In genomic region chr7:134645478-134645877, GRCh38 we compare ENCODE assay signal across 9 cellular contexts. TPM values are rescaled to one million over a fixed set of nuclear protein-coding genes. Genes with fewer than 3 reads are reported as not detected.
DNase-seq lines count a peak whose midpoint lies in the region; ATAC-seq, FAIRE-seq and TF ChIP-seq lines count a peak whose summit lies in the region.
"Had no signal": no experiment of that assay in that cellular context is flagged by ENCODE, and none has a peak within 500 bp of the region (broad histone marks: within the 10 kb centered on the region; RNA-seq: fewer than 3 reads in every experiment).

No MANE protein-coding gene starts in this region.

- peaks cover 48% of the 10 kb centered on the region for H3K79me2 ChIP-seq in SK-N-SH (ENCODE audit: insufficient read depth)

- no peak for ATAC-seq in SK-N-SH treated with all-trans-retinoic acid at 6 μM for 48 hours
- ATAC-seq in lower lobe of right lung = no peak
- ATAC-seq in upper lobe of left lung (ENCODE audit: low FRiP score in 2 of 2) = no peak
- ATAC-seq in GM18511 (IDR thresholded peaks at IDR 0.05; ENCODE audit: unreplicated experiment) = no peak

- CTCF ChIA-PET in SK-N-SH (lab: Yijun Ruan, JAX) (interaction anchor here (0.7 to 5.5 kb wide), 21 partner anchors 8 to 525 kb away, joined by 3 to 64 read pairs (median 4); partner anchors contain the start of genes AGBL3, AKR1B1 and CYREN), Calu3 (lab: Charles Lee) (interaction anchor here (1.2 to 1.9 kb wide), 4 partner anchors 10 to 58 kb away, joined by 3 to 9 read pairs (median 6); no protein-coding TSS in a partner anchor)

- peak overlapping the region; percentile 83 for H3K9ac ChIP-seq in SK-N-SH

- FAIRE-seq in bronchial epithelial cell (lab: Jason Lieb, UNC) = no peak

- no TSS peak for BruUV-seq in Calu3 (replicated peaks; lab: Mats Ljungman, UMichigan)

- H3K4me3 ChIP-seq in SK-N-SH (ENCODE audit: low read depth in 2 of 2, low read length in 1 of 2) (peak overlapping the region; percentile 75 to 79), bronchial epithelial cell (ENCODE audit: low read depth, low read length) (peak overlapping the region; percentile 77), lower lobe of right lung (peak overlapping the region; percentile 83), upper lobe of left lung (peak overlapping the region in 3 of 4 donors; percentile 60 to 81 (median 74))

- DNase-seq in SK-N-SH (no peak), bronchial epithelial cell (ENCODE audit: low read depth) (no peak), lower lobe of right lung (no peak), upper lobe of left lung (no peak), Calu3 (no peak), DMS79 (lab: John Stamatoyannopoulos, UW) (no peak)
- DNase-seq: stimulated activated CD4-positive, alpha-beta T cell treated with anti-CD3 and anti-CD28 coated beads, Interleukin-4, amount 100 ng/mL, for 1 hour had no signal

- H3K27me3 ChIP-seq in SK-N-SH (ENCODE audit: insufficient read depth) = no peaks in the 10 kb centered on the region
- H3K27me3 ChIP-seq in bronchial epithelial cell (ENCODE audit: control insufficient read depth, insufficient read depth, low read length) = no peaks in the 10 kb centered on the region
- H3K27me3 ChIP-seq in lower lobe of right lung (ENCODE audit: low read depth) = no peaks in the 10 kb centered on the region
- no peaks in the 10 kb centered on the region for H3K27me3 ChIP-seq in upper lobe of left lung

- intact Hi-C loops in lower lobe of right lung (cut with DNase I) = no loop called here
- intact Hi-C loops in Calu3 (cut with micrococcal nuclease; ENCODE audit: unreplicated experiment) = loop anchor here (10.0 kb wide), 1 partner anchor 529 kb away; the partner anchor contains the start of gene CYREN

- 44% methylated on average over 5 of the region's 5 CpGs for WGBS in SK-N-SH (ENCODE audit: low lambda C conversion rate)
- 56 to 72% methylated on average over 5 of the region's 5 CpGs for WGBS in upper lobe of left lung, 2 donors

- no peak overlapping the region for H3K27ac Mint-ChIP-seq in Calu3 (ENCODE audit: unreplicated experiment)

- peaks cover 38% of the 10 kb centered on the region for H3K4me1 Mint-ChIP-seq in Calu3 (ENCODE audit: low read depth, unreplicated experiment)

- peaks cover 6% of the 10 kb centered on the region for H3K36me3 Mint-ChIP-seq in Calu3 (ENCODE audit: insufficient read depth, unreplicated experiment)

- H3K4me3 Mint-ChIP-seq in Calu3 (ENCODE audit: low read depth, unreplicated experiment) = no peak overlapping the region

- H3K9me3 Mint-ChIP-seq in Calu3 (ENCODE audit: low read depth, unreplicated experiment) = peaks cover 2% of the 10 kb centered on the region

- H3K9me3 ChIP-seq in SK-N-SH (no peaks in the 10 kb centered on the region), lower lobe of right lung (no peaks in the 10 kb centered on the region), upper lobe of left lung (no peaks in the 10 kb centered on the region)

- no peaks in the 10 kb centered on the region for H3F3A ChIP-seq in SK-N-SH (replicated peaks; ENCODE audit: insufficient read depth)

- no peaks in the 10 kb centered on the region for H4K20me1 ChIP-seq in SK-N-SH (ENCODE audit: insufficient read depth)

- no peaks in the 10 kb centered on the region for H3K27me3 Mint-ChIP-seq in Calu3 (ENCODE audit: unreplicated experiment)

- TF ChIP-seq EP300 in SK-N-SH (IDR thresholded peaks at IDR 0.05; ENCODE audit: borderline replicate concordance in 1 of 2, low read depth in 1 of 2, low read length in 1 of 2) = no peak
- no peak for TF ChIP-seq EP300 in upper lobe of left lung (IDR thresholded peaks at IDR 0.05)

- no peaks in the 10 kb centered on the region for H3K36me3 ChIP-seq in SK-N-SH (replicated peaks in 1 of 2; ENCODE audit: control insufficient read depth in 1 of 2, insufficient read depth in 2 of 2, low read length in 1 of 2)
- H3K36me3 ChIP-seq in bronchial epithelial cell (ENCODE audit: control insufficient read depth, insufficient read depth, low read length) = no peaks in the 10 kb centered on the region
- no peaks in the 10 kb centered on the region for H3K36me3 ChIP-seq in lower lobe of right lung
- H3K36me3 ChIP-seq in upper lobe of left lung = no peaks in the 10 kb centered on the region

- no peak for TF ChIP-seq POLR2A in upper lobe of left lung (IDR thresholded peaks at IDR 0.05)

- H3K27ac ChIP-seq in SK-N-SH (ENCODE audit: low read depth in 2 of 2, low read length in 1 of 2) = peak overlapping the region in 1 of 2 experiments; percentile 80; a peak in 2 of 4 replicates
- peak overlapping the region; percentile 90 for H3K27ac ChIP-seq in lower lobe of right lung
- H3K27ac ChIP-seq in upper lobe of left lung = peak overlapping the region; percentile 82 to 84 (median 83)

- H2AFZ ChIP-seq in SK-N-SH (ENCODE audit: low read depth) = no peak overlapping the region; the same call in 1 of the 2 replicates

- no peak for TF ChIP-seq RAD21 in SK-N-SH (IDR thresholded peaks at IDR 0.05; ENCODE audit: low read length)

- POLR2A ChIA-PET in SK-N-SH (lab: Yijun Ruan, JAX) = interaction anchor here (1.2 to 2.0 kb wide), 3 partner anchors 246 to 300 kb away, joined by 3 to 5 read pairs (median 3); no protein-coding TSS in a partner anchor

- peak overlapping the region; percentile 77 for H3K4me2 ChIP-seq in SK-N-SH

- no peaks in the 10 kb centered on the region for H3K9me2 ChIP-seq in SK-N-SH

- no peak for TF ChIP-seq CTCF in SK-N-SH (IDR thresholded peaks at IDR 0.05)
- no peak for TF ChIP-seq CTCF in bronchial epithelial cell (IDR thresholded peaks at IDR 0.05; ENCODE audit: insufficient read depth, low read length, severe bottlenecking)
- TF ChIP-seq CTCF in lower lobe of right lung (IDR thresholded peaks at IDR 0.05) = no peak
- TF ChIP-seq CTCF in upper lobe of left lung (IDR thresholded peaks at IDR 0.05) = no peak
- no peak for TF ChIP-seq CTCF in Calu3 (IDR thresholded peaks at IDR 0.05; ENCODE audit: unreplicated experiment)

- H3K4me1 ChIP-seq in SK-N-SH (ENCODE audit: control insufficient read depth in 1 of 2, insufficient read depth in 2 of 2, low read depth in 1 of 2, low read length in 1 of 2) (peaks cover 11 to 15% of the 10 kb centered on the region in 2 experiments; a peak in 3 of 4 replicates), lower lobe of right lung (peaks cover 26% of the 10 kb centered on the region), upper lobe of left lung (peaks cover 13 to 20% (median 14%) of the 10 kb centered on the region in 4 donors)

TF ChIP-seq in SK-N-SH, 30 proteins besides CTCF, POLR2A, EP300 and RAD21:
- no peak for TF ChIP-seq GABPA (IDR thresholded peaks at IDR 0.05; ENCODE audit: low read depth)
- TF ChIP-seq FOSL2 (IDR thresholded peaks at IDR 0.05; ENCODE audit: borderline replicate concordance, low read depth) = no peak
- TF ChIP-seq MXI1 (IDR thresholded peaks at IDR 0.05; ENCODE audit: low read depth, low read length) = no peak
- TF ChIP-seq NFIC (IDR thresholded peaks at IDR 0.05; ENCODE audit: borderline replicate concordance) = no peak

TF ChIP-seq in SK-N-SH treated with all-trans-retinoic acid at 6 μM for 48 hours, 23 proteins besides CTCF, POLR2A, EP300 and RAD21:
- TF ChIP-seq ZFP30 (CRISPR knock-in tag; IDR thresholded peaks at IDR 0.05) = no peak
- no peak for TF ChIP-seq PATZ1 (CRISPR knock-in tag; IDR thresholded peaks at IDR 0.05; ENCODE audit: borderline replicate concordance)
- no peak for TF ChIP-seq BACH2 (CRISPR knock-in tag; IDR thresholded peaks at IDR 0.05; ENCODE audit: borderline replicate concordance)
TF ChIP-seq in SK-N-SH treated with all-trans-retinoic acid at 6 μM for 48 hours: peak in this region for 0.

RNA-seq across cellular contexts. Expression of gene BPGM, which starts 1.2 kb away (rescaled TPM):
- polyA plus RNA-seq in SK-N-SH (2012; rRNA removed) = 12.4 and 17.4 TPM in 2 replicates
- 20.2 and 28.4 TPM in 2 replicates for polyA plus RNA-seq in SK-N-SH (2012; cell fraction: cytosol; rRNA removed)
- polyA plus RNA-seq in SK-N-SH (2012; cell fraction: nucleus; rRNA removed) = 4.7 and 7.0 TPM in 2 replicates
- 14.2 and 16.6 TPM in 2 replicates for total RNA-seq in bronchial epithelial cell
- total RNA-seq in lower lobe of right lung = 16.9 TPM
- 10 to 100 TPM in 5 of 6 donors, 1 to 10 TPM in 1; 9.5 to 30.7 (median 14.3) TPM for total RNA-seq in upper lobe of left lung
- 23.3 and 32.5 TPM in 2 replicates for total RNA-seq in Calu3 (2022)
